ENCODE assay signal across 8 cellular contexts in genomic region chr22:44329179-44329796, GRCh38. TPM values are rescaled to one million over a fixed set of nuclear protein-coding genes. Genes with fewer than 3 reads are reported as not detected.
A peak's percentile ranks its signal among the peaks of the same experiment; 100 is the strongest.
DNase-seq lines count a peak whose midpoint lies in the region; ATAC-seq and TF ChIP-seq lines count a peak whose summit lies in the region.

No MANE protein-coding gene starts in this region.

- TF ChIP-seq CTCF in GM20000 (IDR thresholded peaks at IDR 0.05; ENCODE audit: extremely low read depth, missing control alignments) (no peak), Loucy (conservative IDR thresholded peaks at IDR 0.05; ENCODE audit: low read length) (no peak), colonic mucosa (IDR thresholded peaks at IDR 0.05) (no peak)

- intact Hi-C loops in colonic mucosa (cut with DNase I): no loop called here

- no peak overlapping the region for H3K4me2 ChIP-seq in Loucy (ENCODE audit: low read depth, low read length, poor library complexity, severe bottlenecking)

- peak; percentile 30 for ATAC-seq in esophagus mucosa

- H3K9me2 ChIP-seq in Loucy (replicated peaks; ENCODE audit: low read depth, low read length): no peaks in the 10 kb centered on the region

- DNase-seq in EH (ENCODE audit: low read depth) (peak; percentile 20), GM20000 (ENCODE audit: low spot score) (peak; percentile 85), NCI-H1930 (lab: John Stamatoyannopoulos, UW) (no peak), SKM-1 treated with dmso at 0.1 percent for 144 hours (lab: John Stamatoyannopoulos, UW; ENCODE audit: unreplicated experiment) (no peak), colonic mucosa (no peak), NCI-H128 (lab: John Stamatoyannopoulos, UW; ENCODE audit: unreplicated experiment) (no peak)

- peak overlapping the region; percentile 19; the same call in 1 of the 2 replicates for H2AFZ ChIP-seq in Loucy (ENCODE audit: low read length)

- H3K9me3 ChIP-seq in Loucy (ENCODE audit: insufficient read depth, low read depth, low read length) (no peaks in the 10 kb centered on the region), colonic mucosa (no peaks in the 10 kb centered on the region)

- no peaks in the 10 kb centered on the region for H3F3A ChIP-seq in Loucy (ENCODE audit: low read depth)

- H3K79me2 ChIP-seq in Loucy (ENCODE audit: insufficient read depth, low read length): no peaks in the 10 kb centered on the region

- H3K4me1 ChIP-seq in Loucy (ENCODE audit: insufficient read depth, low read length, poor library complexity, severe bottlenecking): peaks cover 9% of the 10 kb centered on the region
- no peaks in the 10 kb centered on the region for H3K4me1 ChIP-seq in colonic mucosa

- H3K9ac ChIP-seq in Loucy (ENCODE audit: low read depth, low read length, poor library complexity, severe bottlenecking): no peak overlapping the region
- H3K9ac ChIP-seq in colonic mucosa (ENCODE audit: low read depth in 2 of 2, low read length in 2 of 2): no peak overlapping the region

- no peaks in the 10 kb centered on the region for H4K20me1 ChIP-seq in Loucy (ENCODE audit: insufficient read depth, low read length, poor library complexity, severe bottlenecking)

- no peak overlapping the region for H3K27ac ChIP-seq in colonic mucosa

- H3K27me3 ChIP-seq in Loucy (ENCODE audit: insufficient read depth, low read length, poor library complexity, severe bottlenecking) (no peaks in the 10 kb centered on the region), colonic mucosa (peaks cover 30% of the 10 kb centered on the region)

- H3K36me3 ChIP-seq in Loucy (ENCODE audit: insufficient read depth, low read length): no peaks in the 10 kb centered on the region
- H3K36me3 ChIP-seq in colonic mucosa: no peaks in the 10 kb centered on the region

- no peak overlapping the region for H3K4me3 ChIP-seq in Loucy (ENCODE audit: low read length, poor library complexity, severe bottlenecking)
- no peak overlapping the region for H3K4me3 ChIP-seq in colonic mucosa

RNA-seq across cellular contexts. Expression of gene SHISAL1, which starts 16.5 kb away (rescaled TPM):
- total RNA-seq in esophagus mucosa (0.08 TPM), colonic mucosa (1 to 10 TPM in 1 of 2 donors, under 1 TPM in 1; 0.27 to 6.6 TPM)

Comparison
In these comparisons a context has a peak if more than half of its experiments do, and no peak if none do; other contexts are left out.
1. DNase-seq: peak in EH (single experiment) and GM20000 (single experiment); none in NCI-H1930 (0 of 2), SKM-1 treated with dmso at 0.1 percent for 144 hours (single experiment), colonic mucosa (single experiment) and NCI-H128 (single experiment).